ENCODE assay signal across 8 cellular contexts in the genomic region with DNA sequence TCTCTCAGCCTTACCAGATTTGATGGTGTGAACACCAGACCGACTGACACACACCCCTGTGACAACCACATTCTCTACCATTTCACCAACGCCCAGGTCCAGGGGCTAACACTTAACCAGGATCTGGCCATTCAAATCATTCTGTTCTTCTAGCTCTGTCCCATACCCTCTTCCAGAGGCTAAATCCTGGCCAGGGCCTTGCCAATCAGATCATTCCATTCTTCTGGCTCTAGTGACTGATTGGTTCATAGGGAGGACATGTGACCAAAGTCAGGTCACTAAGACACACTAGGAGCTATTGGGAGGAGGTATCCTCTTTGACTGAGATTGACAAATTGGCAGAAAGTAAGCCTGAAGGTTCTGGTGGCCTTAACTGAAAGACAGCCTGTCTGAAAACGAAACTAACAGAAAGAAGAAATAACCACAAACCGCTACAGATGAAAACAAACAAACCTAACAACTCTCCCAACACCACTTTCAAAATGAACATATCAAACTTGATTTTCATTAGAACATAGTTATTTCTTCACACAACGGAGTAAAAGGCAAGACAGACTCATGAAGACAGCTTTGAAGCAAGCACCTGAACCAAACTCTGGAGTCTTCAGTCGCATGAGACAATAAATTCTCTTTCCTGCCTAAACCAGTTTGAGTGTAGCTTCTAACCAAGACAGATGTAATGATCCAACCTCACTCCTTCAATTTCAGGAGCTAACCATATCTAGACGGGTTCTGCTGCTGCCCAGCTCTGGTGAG.
A peak's percentile ranks its signal among the peaks of the same experiment; 100 is the strongest.
DNase-seq lines count a peak whose midpoint lies in the region; ATAC-seq and TF ChIP-seq lines count a peak whose summit lies in the region.

No MANE protein-coding gene starts in this region.

- no peaks in the 10 kb centered on the region for H3K9me3 Mint-ChIP-seq in memory B cell

- BruUV-seq in Panc1 (replicated peaks; lab: Mats Ljungman, UMichigan) = no TSS peak

- in situ Hi-C loops in Panc1 (cut with HindIII; ENCODE audit: low pct_unique_long_range_greater_than_20kb, low sequenced_read_pairs) = no loop called here

- ATAC-seq in HG02870 (IDR thresholded peaks at IDR 0.05; ENCODE audit: unreplicated experiment) (peak; percentile 99), Panc1 (peak; percentile 72), memory B cell (ENCODE audit: low read depth) (peak; percentile 92)

- H3K27me3 ChIP-seq in Panc1 (ENCODE audit: control insufficient read depth, insufficient read depth, low read length) = no peaks in the 10 kb centered on the region

- H3K27me3 Mint-ChIP-seq in memory B cell = no peaks in the 10 kb centered on the region

- DNase-seq in activated gamma-delta T cell treated with Interleukin-2 at 50 U/mL for 16 hours (peak; percentile 13), activated gamma-delta T cell (lab: John Stamatoyannopoulos, UW) (no peak), Panc1 (ENCODE audit: low read depth, low spot score) (no peak), memory B cell (ENCODE audit: low spot score in 2 of 2) (peak; percentile 22 to 30), NCI-H82 (lab: John Stamatoyannopoulos, UW) (no peak), NCI-H1105 (lab: John Stamatoyannopoulos, UW) (no peak), iPS-NIHi11 (ENCODE audit: low spot score) (no peak)

- intact Hi-C loops in Panc1 (cut with micrococcal nuclease; ENCODE audit: unreplicated experiment) = no loop called here

- POLR2A ChIA-PET in Panc1 (lab: Charles Lee) = no interaction called here

- H3K4me1 ChIP-seq in Panc1 (ENCODE audit: control insufficient read depth, insufficient read depth, low read length) = no peaks in the 10 kb centered on the region; the same call in 1 of the 2 replicates

- peaks cover 31% of the 10 kb centered on the region for H3K4me1 Mint-ChIP-seq in memory B cell

- H3K9me3 ChIP-seq in Panc1 (ENCODE audit: control insufficient read depth, insufficient read depth, low read depth, low read length) = no peaks in the 10 kb centered on the region

- peak overlapping the region; percentile 99 for H3K27ac Mint-ChIP-seq in memory B cell

- no peaks in the 10 kb centered on the region for H3K36me3 ChIP-seq in Panc1 (ENCODE audit: control insufficient read depth, insufficient read depth, low read length)

- H3K36me3 Mint-ChIP-seq in memory B cell = peaks cover 27% of the 10 kb centered on the region

- peak overlapping the region in 1 of 2 experiments; percentile 24; a peak in 1 of 4 replicates for H3K4me3 ChIP-seq in Panc1 (ENCODE audit: low read depth in 2 of 2, low read length in 2 of 2)

- CTCF ChIA-PET in Panc1 (lab: Charles Lee) = interaction anchor here (0.6 kb wide), 1 partner anchor 1310 kb away, joined by 5 read pairs; no protein-coding TSS in a partner anchor

- TF ChIP-seq CTCF in Panc1 (IDR thresholded peaks at IDR 0.05) = no peak

- peak overlapping the region; percentile 80 for H3K4me3 Mint-ChIP-seq in memory B cell

- no peak overlapping the region for H3K27ac ChIP-seq in Panc1 (ENCODE audit: low read length)

Comparison
In these comparisons a context has a peak if more than half of its experiments do, and no peak if none do; other contexts are left out.
1. DNase-seq: peak in activated gamma-delta T cell treated with Interleukin-2 at 50 U/mL for 16 hours (single experiment) and memory B cell (2 of 2); none in activated gamma-delta T cell (single experiment), Panc1 (single experiment), NCI-H82 (single experiment), NCI-H1105 (single experiment) and iPS-NIHi11 (single experiment).
2. Peak in every context shown above with its lines, with median percentiles within 50 percentile points of each other: ATAC-seq.